ENCODE assay signal across 1 cellular context in the genomic region with DNA sequence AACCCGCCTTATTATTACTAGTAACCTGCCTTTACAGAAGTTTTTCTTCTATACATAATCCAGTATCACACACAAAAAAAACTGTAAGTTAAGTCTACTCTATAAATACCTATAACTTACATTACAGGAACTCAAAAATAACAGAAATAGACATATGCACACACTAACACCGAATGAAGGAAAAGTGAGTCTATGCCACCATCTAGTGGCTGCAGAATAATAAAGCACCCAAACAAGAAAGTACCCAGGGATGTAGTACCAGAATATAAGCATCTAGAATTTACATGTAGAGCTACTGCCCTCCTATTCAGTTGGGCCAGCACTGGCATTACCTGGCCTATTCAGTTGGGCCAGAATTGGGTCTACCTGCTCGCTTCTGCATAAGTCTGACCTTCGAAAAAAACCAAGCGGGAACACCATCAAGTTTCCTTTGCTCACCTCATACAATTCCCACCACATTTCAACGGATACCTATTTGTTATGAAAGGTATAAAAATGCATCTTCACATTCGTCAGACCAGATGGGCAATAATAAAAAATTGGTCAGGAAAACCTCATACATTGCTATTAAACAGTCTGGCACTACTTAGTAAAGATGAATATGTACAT.
TF ChIP-seq lines count a peak whose summit lies in the region.

No MANE protein-coding gene starts in this region.

TF ChIP-seq in H1, 55 proteins besides CTCF, POLR2A, EP300 and RAD21:
- no peak for TF ChIP-seq E2F6 (IDR thresholded peaks at IDR 0.05)
- TF ChIP-seq GTF2F1 (IDR thresholded peaks at IDR 0.05; ENCODE audit: borderline replicate concordance, low read depth, low read length), result no peak
- no peak for TF ChIP-seq PHF8 (conservative IDR thresholded peaks at IDR 0.05; ENCODE audit: low read depth, low read length)
- TF ChIP-seq FOSL1 (IDR thresholded peaks at IDR 0.05; ENCODE audit: insufficient read depth, low read depth, low read length), result no peak
- TF ChIP-seq, protein P1, sequence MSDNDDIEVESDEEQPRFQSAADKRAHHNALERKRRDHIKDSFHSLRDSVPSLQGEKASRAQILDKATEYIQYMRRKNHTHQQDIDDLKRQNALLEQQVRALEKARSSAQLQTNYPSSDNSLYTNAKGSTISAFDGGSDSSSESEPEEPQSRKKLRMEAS (IDR thresholded peaks at IDR 0.05), result no peak
- TF ChIP-seq TCF12 (IDR thresholded peaks at IDR 0.05; ENCODE audit: low read depth, low read length), result no peak
- TF ChIP-seq KDM1A (IDR thresholded peaks at IDR 0.05; ENCODE audit: borderline replicate concordance, low read length), result no peak
- no peak for TF ChIP-seq CBX5 (IDR thresholded peaks at IDR 0.05; ENCODE audit: low read depth, low read length)
- TF ChIP-seq NRF1 (IDR thresholded peaks at IDR 0.05; ENCODE audit: low read depth, low read length), result no peak
- no peak for TF ChIP-seq SUZ12 (IDR thresholded peaks at IDR 0.05; ENCODE audit: low read length)
- TF ChIP-seq GABPA (IDR thresholded peaks at IDR 0.05; ENCODE audit: borderline replicate concordance, insufficient read depth, low read length), result no peak
